In genomic region chr7:82163586-82163985, GRCh38 we compare ENCODE assay signal across 20 cellular contexts.
"Had no signal": no experiment of that assay in that cellular context is flagged by ENCODE, and none has a peak within 500 bp of the region (broad histone marks: within the 10 kb centered on the region; RNA-seq: fewer than 3 reads in every experiment).

No MANE protein-coding gene starts in this region.

- DNase-seq: activated CD4-positive, alpha-beta T cell treated with anti-CD3 and anti-CD28 coated beads, Interleukin-2, amount 10 ng/mL, durations not matched to agents 24 days and 14 days; activated CD8-positive, alpha-beta T cell treated with anti-CD3 and anti-CD28 coated beads for 36 hours; activated effector memory CD4-positive, alpha-beta T cell treated with Interleukin-2 at 50 U/mL for 16 hours; activated naive CD4-positive, alpha-beta T cell treated with anti-CD3 and anti-CD28 coated beads, Interleukin-2, amount 10 ng/mL, durations not matched to agents 7 days and 5 days; activated naive CD8-positive, alpha-beta T cell treated with anti-CD3 and anti-CD28 coated beads, Interleukin-2, amount 50 U/mL, for 24 hours; activated T-cell treated with anti-CD3 and anti-CD28 coated beads, Interleukin-2, amount 50 U/mL, for 1 hour; anterior cingulate cortex; dorsolateral prefrontal cortex; foreskin keratinocyte; kidney; midbrain; nucleus accumbens; sigmoid colon; stimulated activated CD4-positive, alpha-beta T cell treated with anti-CD3 and anti-CD28 coated beads, Interleukin-4, amount 100 ng/mL, for 24 hours; stomach; testis had no signal

- H3K9me3 Mint-ChIP-seq: activated CD4-positive, alpha-beta T cell treated with anti-CD3 and anti-CD28 coated beads, Interleukin-2, amount 10 ng/mL, durations not matched to agents 24 days and 14 days; activated CD8-positive, alpha-beta T cell treated with anti-CD3 and anti-CD28 coated beads for 36 hours; activated naive CD4-positive, alpha-beta T cell treated with anti-CD3 and anti-CD28 coated beads, Interleukin-2, amount 10 ng/mL, durations not matched to agents 7 days and 5 days; activated naive CD8-positive, alpha-beta T cell treated with anti-CD3 and anti-CD28 coated beads, Interleukin-2, amount 50 U/mL, for 24 hours; brain; nephron; type B pancreatic cell had no signal

- H3K27me3 Mint-ChIP-seq: activated CD4-positive, alpha-beta T cell treated with anti-CD3 and anti-CD28 coated beads, Interleukin-2, amount 10 ng/mL, durations not matched to agents 24 days and 14 days; activated CD8-positive, alpha-beta T cell treated with anti-CD3 and anti-CD28 coated beads for 36 hours; activated naive CD4-positive, alpha-beta T cell treated with anti-CD3 and anti-CD28 coated beads, Interleukin-2, amount 10 ng/mL, durations not matched to agents 7 days and 5 days; activated naive CD8-positive, alpha-beta T cell treated with anti-CD3 and anti-CD28 coated beads, Interleukin-2, amount 50 U/mL, for 24 hours had no signal

- H3K36me3 Mint-ChIP-seq: activated naive CD4-positive, alpha-beta T cell treated with anti-CD3 and anti-CD28 coated beads, Interleukin-2, amount 10 ng/mL, durations not matched to agents 7 days and 5 days; brain; stimulated activated effector memory CD8-positive, alpha-beta T cell treated with anti-CD3 and anti-CD28 coated beads, Interleukin-12 subunit alpha, Interleukin-12 subunit beta, amount 100 ng/mL, for 72 hours; type B pancreatic cell had no signal

- H3K4me3 Mint-ChIP-seq: activated CD4-positive, alpha-beta T cell treated with anti-CD3 and anti-CD28 coated beads, Interleukin-2, amount 10 ng/mL, durations not matched to agents 24 days and 14 days; activated CD8-positive, alpha-beta T cell treated with anti-CD3 and anti-CD28 coated beads for 36 hours; activated naive CD4-positive, alpha-beta T cell treated with anti-CD3 and anti-CD28 coated beads, Interleukin-2, amount 10 ng/mL, durations not matched to agents 7 days and 5 days; activated naive CD8-positive, alpha-beta T cell treated with anti-CD3 and anti-CD28 coated beads, Interleukin-2, amount 50 U/mL, for 24 hours; brain; nephron; stimulated activated effector memory CD8-positive, alpha-beta T cell treated with anti-CD3 and anti-CD28 coated beads, Interleukin-12 subunit alpha, Interleukin-12 subunit beta, amount 100 ng/mL, for 72 hours; type B pancreatic cell had no signal

- H3K27ac Mint-ChIP-seq: activated CD4-positive, alpha-beta T cell treated with anti-CD3 and anti-CD28 coated beads, Interleukin-2, amount 10 ng/mL, durations not matched to agents 24 days and 14 days; activated CD8-positive, alpha-beta T cell treated with anti-CD3 and anti-CD28 coated beads for 36 hours; activated naive CD4-positive, alpha-beta T cell treated with anti-CD3 and anti-CD28 coated beads, Interleukin-2, amount 10 ng/mL, durations not matched to agents 7 days and 5 days; activated naive CD8-positive, alpha-beta T cell treated with anti-CD3 and anti-CD28 coated beads, Interleukin-2, amount 50 U/mL, for 24 hours; nephron; stimulated activated effector memory CD8-positive, alpha-beta T cell treated with anti-CD3 and anti-CD28 coated beads, Interleukin-12 subunit alpha, Interleukin-12 subunit beta, amount 100 ng/mL, for 72 hours; type B pancreatic cell had no signal

- H3K4me1 Mint-ChIP-seq: activated CD4-positive, alpha-beta T cell treated with anti-CD3 and anti-CD28 coated beads, Interleukin-2, amount 10 ng/mL, durations not matched to agents 24 days and 14 days; activated naive CD4-positive, alpha-beta T cell treated with anti-CD3 and anti-CD28 coated beads, Interleukin-2, amount 10 ng/mL, durations not matched to agents 7 days and 5 days; activated naive CD8-positive, alpha-beta T cell treated with anti-CD3 and anti-CD28 coated beads, Interleukin-2, amount 50 U/mL, for 24 hours; stimulated activated effector memory CD8-positive, alpha-beta T cell treated with anti-CD3 and anti-CD28 coated beads, Interleukin-12 subunit alpha, Interleukin-12 subunit beta, amount 100 ng/mL, for 72 hours had no signal
